In genomic region chr20:17225891-17226409, GRCh38 we compare ENCODE assay signal across 8 cellular contexts. TPM values are rescaled to one million over a fixed set of nuclear protein-coding genes. Genes with fewer than 3 reads are reported as not detected.
DNase-seq lines count a peak whose midpoint lies in the region; ATAC-seq and TF ChIP-seq lines count a peak whose summit lies in the region.

No MANE protein-coding gene starts in this region.

- no peaks in the 10 kb centered on the region for H4K20me1 ChIP-seq in neural cell (ENCODE audit: insufficient read depth)

- DNase-seq in AG09309 (ENCODE audit: low read depth) (no peak), NCI-H146 (lab: John Stamatoyannopoulos, UW) (peak; percentile 74), Ammon's horn (ENCODE audit: low spot score) (no peak), mucosa of gallbladder (ENCODE audit: low spot score) (no peak)

- ATAC-seq in HG03432 (IDR thresholded peaks at IDR 0.05; ENCODE audit: unreplicated experiment), result no peak
- no peak for ATAC-seq in HG03521 (IDR thresholded peaks at IDR 0.05; ENCODE audit: unreplicated experiment)

- H3K4me1 ChIP-seq in ectodermal cell (ENCODE audit: control insufficient read depth, insufficient read depth, low read length), result peaks cover 33% of the 10 kb centered on the region

- WGBS in ectodermal cell, 2 experiments, result 1% methylated on average over 35 to 37 of the region's 37 CpGs

- H3K27ac ChIP-seq in ectodermal cell (ENCODE audit: insufficient read depth, low read depth, low read length, poor library complexity, severe bottlenecking) (no peak overlapping the region), neural cell (ENCODE audit: low read length) (peak overlapping the region; percentile 91)

- TF ChIP-seq CTCF in AG09309 (IDR thresholded peaks at IDR 0.05; ENCODE audit: control insufficient read depth, insufficient read depth, low read depth, low read length, missing control alignments) (no peak), neural cell (IDR thresholded peaks at IDR 0.05; ENCODE audit: poor library complexity, severe bottlenecking) (no peak)

- H3K79me2 ChIP-seq in neural cell (replicated peaks; ENCODE audit: insufficient read depth, low read length), result peaks cover 25% of the 10 kb centered on the region

- H3K4me3 ChIP-seq in AG09309 (ENCODE audit: control insufficient read depth, low read depth, low read length) (peak overlapping the region; percentile 39), ectodermal cell (ENCODE audit: insufficient read depth, low read depth, low read length) (peak overlapping the region; percentile 46), neural cell (ENCODE audit: low read length) (peak overlapping the region; percentile 78)

- H3K9me3 ChIP-seq in ectodermal cell (ENCODE audit: control insufficient read depth, low read length) (no peaks in the 10 kb centered on the region), neural cell (ENCODE audit: low read length) (no peaks in the 10 kb centered on the region)

- H3K4me2 ChIP-seq in neural cell (ENCODE audit: low read length), result peak overlapping the region; percentile 71

- no peak for TF ChIP-seq EP300 in neural cell (conservative IDR thresholded peaks at IDR 0.05; ENCODE audit: poor library complexity, severe bottlenecking)

- H3K9me2 ChIP-seq in neural cell (ENCODE audit: insufficient read depth, low read length), result no peaks in the 10 kb centered on the region

- H3K27me3 ChIP-seq in ectodermal cell (ENCODE audit: control insufficient read depth, insufficient read depth, low read length, poor library complexity, severe bottlenecking) (peaks cover 53% of the 10 kb centered on the region), neural cell (ENCODE audit: insufficient read depth, low read depth, low read length) (peaks cover 22% of the 10 kb centered on the region)

- peak overlapping the region; percentile 73 for H2AFZ ChIP-seq in neural cell (ENCODE audit: low read depth, low read length)

- no peaks in the 10 kb centered on the region for H3F3A ChIP-seq in neural cell (ENCODE audit: insufficient read depth, low read length, poor library complexity, severe bottlenecking)

- TF ChIP-seq RAD21 in neural cell (conservative IDR thresholded peaks at IDR 0.05), result no peak

- H3K9ac ChIP-seq in neural cell (ENCODE audit: low read length), result peak overlapping the region; percentile 94

- no peaks in the 10 kb centered on the region for H3K36me3 ChIP-seq in ectodermal cell (ENCODE audit: control insufficient read depth, insufficient read depth, low read length)
- H3K36me3 ChIP-seq in neural cell (ENCODE audit: insufficient read depth, low read length), result no peaks in the 10 kb centered on the region

TF ChIP-seq in neural cell, 6 proteins besides CTCF, POLR2A, EP300 and RAD21:
- TF ChIP-seq TAF1 (IDR thresholded peaks at IDR 0.05; ENCODE audit: low read depth), result no peak
- no peak for TF ChIP-seq SMC3 (conservative IDR thresholded peaks at IDR 0.05; ENCODE audit: poor library complexity)
- no peak for TF ChIP-seq POLR2AphosphoS5 (IDR thresholded peaks at IDR 0.05)
- no peak for TF ChIP-seq REST (IDR thresholded peaks at IDR 0.05; ENCODE audit: borderline replicate concordance)
- no peak for TF ChIP-seq EZH2 (IDR thresholded peaks at IDR 0.05; ENCODE audit: borderline replicate concordance, insufficient read depth, low read length, poor library complexity, severe bottlenecking)

RNA-seq across cellular contexts. Expression of gene PCSK2, which starts 0.9 kb away (rescaled TPM):
- polyA plus RNA-seq in ectodermal cell (2013, experiment 1 of 4), result 3.8 TPM
- 1.7 TPM for polyA plus RNA-seq in ectodermal cell (2013, experiment 2 of 4)
- 2.9 TPM for polyA plus RNA-seq in ectodermal cell (2013, experiment 3 of 4)
- polyA plus RNA-seq in ectodermal cell (2013, experiment 4 of 4), result 1.6 TPM
- polyA plus RNA-seq in neural cell, result 27.9 and 29.8 TPM in 2 replicates
- polyA minus RNA-seq in neural cell, result 44.6 and 50.2 TPM in 2 replicates
- total RNA-seq in mucosa of gallbladder, result 2.6 TPM
